1 cellular context compared by ENCODE assay signal in the genomic region with DNA sequence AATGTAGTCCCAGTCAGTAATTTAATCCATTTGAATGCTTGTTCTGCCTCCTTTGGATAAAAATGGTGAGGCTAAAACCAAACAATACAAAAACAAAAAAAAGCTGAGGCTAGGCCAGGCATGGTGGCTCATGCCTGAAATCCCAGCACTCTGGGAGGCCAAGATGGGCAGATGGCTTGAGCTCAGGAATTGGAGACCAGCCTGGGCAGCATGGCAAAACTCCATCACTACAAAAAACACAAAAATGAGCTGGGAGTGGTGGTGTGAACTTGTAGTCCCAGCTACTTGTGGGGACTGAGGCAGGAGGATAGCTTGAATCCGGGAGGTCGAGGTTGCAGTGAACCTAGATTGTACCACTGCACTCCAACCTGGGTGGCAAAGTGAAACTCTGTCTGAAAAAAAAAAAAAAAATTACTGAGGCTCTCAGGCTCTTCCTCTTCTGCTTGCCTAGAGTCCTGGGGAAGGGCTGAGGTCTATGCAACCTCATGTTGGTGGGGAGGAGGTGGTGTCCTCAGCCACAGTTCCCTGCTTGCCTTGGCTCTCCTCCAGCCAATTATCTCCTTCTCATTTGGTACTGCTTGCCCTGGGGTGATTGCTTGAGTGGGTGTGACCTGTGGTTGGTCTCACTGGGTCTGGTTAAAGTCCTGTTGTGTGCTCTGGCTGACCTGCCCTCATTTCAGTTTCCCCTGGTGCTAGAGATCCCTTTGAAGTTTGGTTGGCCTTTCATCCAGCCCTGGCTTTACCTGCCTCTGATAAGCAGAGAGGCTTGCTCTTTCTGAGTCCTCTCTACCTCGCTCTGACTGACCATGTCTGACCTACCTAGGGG.
TF ChIP-seq lines count a peak whose summit lies in the region.

No MANE protein-coding gene starts in this region.

TF ChIP-seq in HepG2, 621 proteins besides CTCF, POLR2A, EP300 and RAD21 (continued from another document and continues in another):
- TF ChIP-seq, protein P1, sequence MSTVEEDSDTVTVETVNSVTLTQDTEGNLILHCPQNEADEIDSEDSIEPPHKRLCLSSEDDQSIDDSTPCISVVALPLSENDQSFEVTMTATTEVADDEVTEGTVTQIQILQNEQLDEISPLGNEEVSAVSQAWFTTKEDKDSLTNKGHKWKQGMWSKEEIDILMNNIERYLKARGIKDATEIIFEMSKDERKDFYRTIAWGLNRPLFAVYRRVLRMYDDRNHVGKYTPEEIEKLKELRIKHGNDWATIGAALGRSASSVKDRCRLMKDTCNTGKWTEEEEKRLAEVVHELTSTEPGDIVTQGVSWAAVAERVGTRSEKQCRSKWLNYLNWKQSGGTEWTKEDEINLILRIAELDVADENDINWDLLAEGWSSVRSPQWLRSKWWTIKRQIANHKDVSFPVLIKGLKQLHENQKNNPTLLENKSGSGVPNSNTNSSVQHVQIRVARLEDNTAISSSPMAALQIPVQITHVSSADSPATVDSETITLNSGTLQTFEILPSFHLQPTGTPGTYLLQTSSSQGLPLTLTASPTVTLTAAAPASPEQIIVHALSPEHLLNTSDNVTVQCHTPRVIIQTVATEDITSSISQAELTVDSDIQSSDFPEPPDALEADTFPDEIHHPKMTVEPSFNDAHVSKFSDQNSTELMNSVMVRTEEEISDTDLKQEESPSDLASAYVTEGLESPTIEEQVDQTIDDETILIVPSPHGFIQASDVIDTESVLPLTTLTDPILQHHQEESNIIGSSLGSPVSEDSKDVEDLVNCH (CRISPR knock-in tag; IDR thresholded peaks at IDR 0.05) = no peak
- TF ChIP-seq REPIN1 (CRISPR knock-in tag; IDR thresholded peaks at IDR 0.05; ENCODE audit: borderline replicate concordance, low read depth) = peak; percentile 23; the same call in 1 of the 2 replicates
- TF ChIP-seq, protein P2, sequence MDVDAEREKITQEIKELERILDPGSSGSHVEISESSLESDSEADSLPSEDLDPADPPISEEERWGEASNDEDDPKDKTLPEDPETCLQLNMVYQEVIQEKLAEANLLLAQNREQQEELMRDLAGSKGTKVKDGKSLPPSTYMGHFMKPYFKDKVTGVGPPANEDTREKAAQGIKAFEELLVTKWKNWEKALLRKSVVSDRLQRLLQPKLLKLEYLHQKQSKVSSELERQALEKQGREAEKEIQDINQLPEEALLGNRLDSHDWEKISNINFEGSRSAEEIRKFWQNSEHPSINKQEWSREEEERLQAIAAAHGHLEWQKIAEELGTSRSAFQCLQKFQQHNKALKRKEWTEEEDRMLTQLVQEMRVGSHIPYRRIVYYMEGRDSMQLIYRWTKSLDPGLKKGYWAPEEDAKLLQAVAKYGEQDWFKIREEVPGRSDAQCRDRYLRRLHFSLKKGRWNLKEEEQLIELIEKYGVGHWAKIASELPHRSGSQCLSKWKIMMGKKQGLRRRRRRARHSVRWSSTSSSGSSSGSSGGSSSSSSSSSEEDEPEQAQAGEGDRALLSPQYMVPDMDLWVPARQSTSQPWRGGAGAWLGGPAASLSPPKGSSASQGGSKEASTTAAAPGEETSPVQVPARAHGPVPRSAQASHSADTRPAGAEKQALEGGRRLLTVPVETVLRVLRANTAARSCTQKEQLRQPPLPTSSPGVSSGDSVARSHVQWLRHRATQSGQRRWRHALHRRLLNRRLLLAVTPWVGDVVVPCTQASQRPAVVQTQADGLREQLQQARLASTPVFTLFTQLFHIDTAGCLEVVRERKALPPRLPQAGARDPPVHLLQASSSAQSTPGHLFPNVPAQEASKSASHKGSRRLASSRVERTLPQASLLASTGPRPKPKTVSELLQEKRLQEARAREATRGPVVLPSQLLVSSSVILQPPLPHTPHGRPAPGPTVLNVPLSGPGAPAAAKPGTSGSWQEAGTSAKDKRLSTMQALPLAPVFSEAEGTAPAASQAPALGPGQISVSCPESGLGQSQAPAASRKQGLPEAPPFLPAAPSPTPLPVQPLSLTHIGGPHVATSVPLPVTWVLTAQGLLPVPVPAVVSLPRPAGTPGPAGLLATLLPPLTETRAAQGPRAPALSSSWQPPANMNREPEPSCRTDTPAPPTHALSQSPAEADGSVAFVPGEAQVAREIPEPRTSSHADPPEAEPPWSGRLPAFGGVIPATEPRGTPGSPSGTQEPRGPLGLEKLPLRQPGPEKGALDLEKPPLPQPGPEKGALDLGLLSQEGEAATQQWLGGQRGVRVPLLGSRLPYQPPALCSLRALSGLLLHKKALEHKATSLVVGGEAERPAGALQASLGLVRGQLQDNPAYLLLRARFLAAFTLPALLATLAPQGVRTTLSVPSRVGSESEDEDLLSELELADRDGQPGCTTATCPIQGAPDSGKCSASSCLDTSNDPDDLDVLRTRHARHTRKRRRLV (CRISPR knock-in tag; IDR thresholded peaks at IDR 0.05) = no peak
- TF ChIP-seq, protein P3, sequence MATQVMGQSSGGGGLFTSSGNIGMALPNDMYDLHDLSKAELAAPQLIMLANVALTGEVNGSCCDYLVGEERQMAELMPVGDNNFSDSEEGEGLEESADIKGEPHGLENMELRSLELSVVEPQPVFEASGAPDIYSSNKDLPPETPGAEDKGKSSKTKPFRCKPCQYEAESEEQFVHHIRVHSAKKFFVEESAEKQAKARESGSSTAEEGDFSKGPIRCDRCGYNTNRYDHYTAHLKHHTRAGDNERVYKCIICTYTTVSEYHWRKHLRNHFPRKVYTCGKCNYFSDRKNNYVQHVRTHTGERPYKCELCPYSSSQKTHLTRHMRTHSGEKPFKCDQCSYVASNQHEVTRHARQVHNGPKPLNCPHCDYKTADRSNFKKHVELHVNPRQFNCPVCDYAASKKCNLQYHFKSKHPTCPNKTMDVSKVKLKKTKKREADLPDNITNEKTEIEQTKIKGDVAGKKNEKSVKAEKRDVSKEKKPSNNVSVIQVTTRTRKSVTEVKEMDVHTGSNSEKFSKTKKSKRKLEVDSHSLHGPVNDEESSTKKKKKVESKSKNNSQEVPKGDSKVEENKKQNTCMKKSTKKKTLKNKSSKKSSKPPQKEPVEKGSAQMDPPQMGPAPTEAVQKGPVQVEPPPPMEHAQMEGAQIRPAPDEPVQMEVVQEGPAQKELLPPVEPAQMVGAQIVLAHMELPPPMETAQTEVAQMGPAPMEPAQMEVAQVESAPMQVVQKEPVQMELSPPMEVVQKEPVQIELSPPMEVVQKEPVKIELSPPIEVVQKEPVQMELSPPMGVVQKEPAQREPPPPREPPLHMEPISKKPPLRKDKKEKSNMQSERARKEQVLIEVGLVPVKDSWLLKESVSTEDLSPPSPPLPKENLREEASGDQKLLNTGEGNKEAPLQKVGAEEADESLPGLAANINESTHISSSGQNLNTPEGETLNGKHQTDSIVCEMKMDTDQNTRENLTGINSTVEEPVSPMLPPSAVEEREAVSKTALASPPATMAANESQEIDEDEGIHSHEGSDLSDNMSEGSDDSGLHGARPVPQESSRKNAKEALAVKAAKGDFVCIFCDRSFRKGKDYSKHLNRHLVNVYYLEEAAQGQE (IDR thresholded peaks at IDR 0.05; ENCODE audit: borderline replicate concordance in 1 of 2, low read depth in 1 of 2, low read length in 2 of 2) = no peak
- TF ChIP-seq, protein P4, sequence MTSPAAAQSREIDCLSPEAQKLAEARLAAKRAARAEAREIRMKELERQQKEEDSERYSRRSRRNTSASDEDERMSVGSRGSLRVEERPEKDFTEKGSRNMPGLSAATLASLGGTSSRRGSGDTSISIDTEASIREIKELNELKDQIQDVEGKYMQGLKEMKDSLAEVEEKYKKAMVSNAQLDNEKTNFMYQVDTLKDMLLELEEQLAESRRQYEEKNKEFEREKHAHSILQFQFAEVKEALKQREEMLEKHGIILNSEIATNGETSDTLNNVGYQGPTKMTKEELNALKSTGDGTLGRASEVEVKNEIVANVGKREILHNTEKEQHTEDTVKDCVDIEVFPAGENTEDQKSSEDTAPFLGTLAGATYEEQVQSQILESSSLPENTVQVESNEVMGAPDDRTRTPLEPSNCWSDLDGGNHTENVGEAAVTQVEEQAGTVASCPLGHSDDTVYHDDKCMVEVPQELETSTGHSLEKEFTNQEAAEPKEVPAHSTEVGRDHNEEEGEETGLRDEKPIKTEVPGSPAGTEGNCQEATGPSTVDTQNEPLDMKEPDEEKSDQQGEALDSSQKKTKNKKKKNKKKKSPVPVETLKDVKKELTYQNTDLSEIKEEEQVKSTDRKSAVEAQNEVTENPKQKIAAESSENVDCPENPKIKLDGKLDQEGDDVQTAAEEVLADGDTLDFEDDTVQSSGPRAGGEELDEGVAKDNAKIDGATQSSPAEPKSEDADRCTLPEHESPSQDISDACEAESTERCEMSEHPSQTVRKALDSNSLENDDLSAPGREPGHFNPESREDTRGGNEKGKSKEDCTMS (CRISPR knock-in tag; conservative IDR thresholded peaks at IDR 0.05) = no peak
- peak; percentile 95 for TF ChIP-seq SALL1 (CRISPR knock-in tag; IDR thresholded peaks at IDR 0.05)
- TF ChIP-seq ZNF101 (CRISPR knock-in tag; IDR thresholded peaks at IDR 0.05; ENCODE audit: borderline replicate concordance, low read depth) = no peak
- no peak for TF ChIP-seq TRIM24 (CRISPR knock-in tag; IDR thresholded peaks at IDR 0.05)
- TF ChIP-seq HOXA9 (CRISPR knock-in tag; IDR thresholded peaks at IDR 0.05; ENCODE audit: borderline replicate concordance) = no peak
- TF ChIP-seq ARNT2 (CRISPR knock-in tag; IDR thresholded peaks at IDR 0.05; ENCODE audit: low read depth) = no peak
- TF ChIP-seq HMGA1 (CRISPR knock-in tag; conservative IDR thresholded peaks at IDR 0.05) = no peak
- no peak for TF ChIP-seq ZC3H4 (CRISPR knock-in tag; IDR thresholded peaks at IDR 0.05; ENCODE audit: borderline replicate concordance)
- TF ChIP-seq ZNF350 (CRISPR knock-in tag; IDR thresholded peaks at IDR 0.05; ENCODE audit: borderline replicate concordance, low read depth) = no peak
- TF ChIP-seq, protein P5, sequence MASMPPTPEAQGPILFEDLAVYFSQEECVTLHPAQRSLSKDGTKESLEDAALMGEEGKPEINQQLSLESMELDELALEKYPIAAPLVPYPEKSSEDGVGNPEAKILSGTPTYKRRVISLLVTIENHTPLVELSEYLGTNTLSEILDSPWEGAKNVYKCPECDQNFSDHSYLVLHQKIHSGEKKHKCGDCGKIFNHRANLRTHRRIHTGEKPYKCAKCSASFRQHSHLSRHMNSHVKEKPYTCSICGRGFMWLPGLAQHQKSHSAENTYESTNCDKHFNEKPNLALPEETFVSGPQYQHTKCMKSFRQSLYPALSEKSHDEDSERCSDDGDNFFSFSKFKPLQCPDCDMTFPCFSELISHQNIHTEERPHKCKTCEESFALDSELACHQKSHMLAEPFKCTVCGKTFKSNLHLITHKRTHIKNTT (CRISPR knock-in tag; IDR thresholded peaks at IDR 0.05) = no peak
- TF ChIP-seq ZNF605 (CRISPR knock-in tag; IDR thresholded peaks at IDR 0.05) = no peak
- TF ChIP-seq, protein P6, sequence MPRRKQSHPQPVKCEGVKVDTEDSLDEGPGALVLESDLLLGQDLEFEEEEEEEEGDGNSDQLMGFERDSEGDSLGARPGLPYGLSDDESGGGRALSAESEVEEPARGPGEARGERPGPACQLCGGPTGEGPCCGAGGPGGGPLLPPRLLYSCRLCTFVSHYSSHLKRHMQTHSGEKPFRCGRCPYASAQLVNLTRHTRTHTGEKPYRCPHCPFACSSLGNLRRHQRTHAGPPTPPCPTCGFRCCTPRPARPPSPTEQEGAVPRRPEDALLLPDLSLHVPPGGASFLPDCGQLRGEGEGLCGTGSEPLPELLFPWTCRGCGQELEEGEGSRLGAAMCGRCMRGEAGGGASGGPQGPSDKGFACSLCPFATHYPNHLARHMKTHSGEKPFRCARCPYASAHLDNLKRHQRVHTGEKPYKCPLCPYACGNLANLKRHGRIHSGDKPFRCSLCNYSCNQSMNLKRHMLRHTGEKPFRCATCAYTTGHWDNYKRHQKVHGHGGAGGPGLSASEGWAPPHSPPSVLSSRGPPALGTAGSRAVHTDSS (CRISPR knock-in tag; conservative IDR thresholded peaks at IDR 0.05) = no peak
- TF ChIP-seq ZNF746 (CRISPR knock-in tag; IDR thresholded peaks at IDR 0.05) = 0 out of 2 replicates have a peak, but pooled peaks have one; percentile 26
- no peak for TF ChIP-seq PCBP2 (optimal IDR thresholded peaks at IDR 0.05; ENCODE audit: low read depth, low read length, poor library complexity, severe bottlenecking)
- TF ChIP-seq, protein P7, sequence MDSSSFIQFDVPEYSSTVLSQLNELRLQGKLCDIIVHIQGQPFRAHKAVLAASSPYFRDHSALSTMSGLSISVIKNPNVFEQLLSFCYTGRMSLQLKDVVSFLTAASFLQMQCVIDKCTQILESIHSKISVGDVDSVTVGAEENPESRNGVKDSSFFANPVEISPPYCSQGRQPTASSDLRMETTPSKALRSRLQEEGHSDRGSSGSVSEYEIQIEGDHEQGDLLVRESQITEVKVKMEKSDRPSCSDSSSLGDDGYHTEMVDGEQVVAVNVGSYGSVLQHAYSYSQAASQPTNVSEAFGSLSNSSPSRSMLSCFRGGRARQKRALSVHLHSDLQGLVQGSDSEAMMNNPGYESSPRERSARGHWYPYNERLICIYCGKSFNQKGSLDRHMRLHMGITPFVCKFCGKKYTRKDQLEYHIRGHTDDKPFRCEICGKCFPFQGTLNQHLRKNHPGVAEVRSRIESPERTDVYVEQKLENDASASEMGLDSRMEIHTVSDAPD (CRISPR knock-in tag; IDR thresholded peaks at IDR 0.05) = peak; percentile 93
- TF ChIP-seq XRCC5 (optimal IDR thresholded peaks at IDR 0.05; ENCODE audit: low read length) = peak; percentile 52
- TF ChIP-seq, protein P8, sequence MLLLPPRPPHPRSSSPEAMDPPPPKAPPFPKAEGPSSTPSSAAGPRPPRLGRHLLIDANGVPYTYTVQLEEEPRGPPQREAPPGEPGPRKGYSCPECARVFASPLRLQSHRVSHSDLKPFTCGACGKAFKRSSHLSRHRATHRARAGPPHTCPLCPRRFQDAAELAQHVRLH (CRISPR knock-in tag; IDR thresholded peaks at IDR 0.05; ENCODE audit: borderline replicate concordance, low read depth) = no peak
- TF ChIP-seq NFE2L2 (IDR thresholded peaks at IDR 0.05; ENCODE audit: low read length) = no peak
- TF ChIP-seq, protein P9, sequence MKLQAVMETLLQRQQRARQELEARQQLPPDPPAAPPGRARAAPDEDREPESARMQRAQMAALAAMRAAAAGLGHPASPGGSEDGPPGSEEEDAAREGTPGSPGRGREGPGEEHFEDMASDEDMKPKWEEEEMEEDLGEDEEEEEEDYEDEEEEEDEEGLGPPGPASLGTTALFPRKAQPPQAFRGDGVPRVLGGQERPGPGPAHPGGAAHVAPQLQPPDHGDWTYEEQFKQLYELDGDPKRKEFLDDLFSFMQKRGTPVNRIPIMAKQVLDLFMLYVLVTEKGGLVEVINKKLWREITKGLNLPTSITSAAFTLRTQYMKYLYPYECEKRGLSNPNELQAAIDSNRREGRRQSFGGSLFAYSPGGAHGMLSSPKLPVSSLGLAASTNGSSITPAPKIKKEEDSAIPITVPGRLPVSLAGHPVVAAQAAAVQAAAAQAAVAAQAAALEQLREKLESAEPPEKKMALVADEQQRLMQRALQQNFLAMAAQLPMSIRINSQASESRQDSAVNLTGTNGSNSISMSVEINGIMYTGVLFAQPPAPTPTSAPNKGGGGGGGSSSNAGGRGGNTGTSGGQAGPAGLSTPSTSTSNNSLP (IDR thresholded peaks at IDR 0.05; ENCODE audit: low read depth, low read length) = no peak
